In genomic region chr16:1614226-1615102, GRCh38 we compare ENCODE assay signal across 8 cellular contexts. TPM values are rescaled to one million over a fixed set of nuclear protein-coding genes. Genes with fewer than 3 reads are reported as not detected.
DNase-seq lines count a peak whose midpoint lies in the region; ATAC-seq and TF ChIP-seq lines count a peak whose summit lies in the region.

No MANE protein-coding gene starts in this region.

- TF ChIP-seq CTCF in BE2C (IDR thresholded peaks at IDR 0.05; ENCODE audit: low read depth, low read length) (no peak), HFF-Myc (IDR thresholded peaks at IDR 0.05; ENCODE audit: low read depth, low read length, missing control alignments) (no peak), osteoblast (IDR thresholded peaks at IDR 0.05; ENCODE audit: extremely low read depth, low read depth, low read length) (no peak)
- no peak for TF ChIP-seq CTCF in activated CD8-positive, alpha-beta T cell treated with anti-CD3 and anti-CD28 coated beads for 36 hours (IDR thresholded peaks at IDR 0.05)

- peaks cover 36% of the 10 kb centered on the region for H3K36me3 Mint-ChIP-seq in activated CD8-positive, alpha-beta T cell treated with anti-CD3 and anti-CD28 coated beads for 36 hours (ENCODE audit: low read depth)

- peaks cover 31% of the 10 kb centered on the region for H4K20me1 ChIP-seq in osteoblast (ENCODE audit: insufficient read depth, low read length)

- H3K27ac Mint-ChIP-seq in activated CD8-positive, alpha-beta T cell treated with anti-CD3 and anti-CD28 coated beads for 36 hours = no peak overlapping the region

- DNase-seq in BE2C (peak; percentile 32), HFF-Myc (ENCODE audit: extremely low read depth, low read depth) (no peak), fibroblast of peridontal ligament (ENCODE audit: extremely low read depth) (peak; percentile 23), osteoblast (ENCODE audit: insufficient read length, low spot score, missing footprints) (peak; percentile 98), DMS153 (lab: John Stamatoyannopoulos, UW) (no peak), inferior parietal cortex (ENCODE audit: extremely low spot score) (no peak)
- peak; percentile 30 for DNase-seq in activated CD8-positive, alpha-beta T cell treated with anti-CD3 and anti-CD28 coated beads for 36 hours

- intact Hi-C loops in activated CD8-positive, alpha-beta T cell treated with anti-CD3 and anti-CD28 coated beads for 36 hours (cut with micrococcal nuclease) = no loop called here

- H3K9me3 ChIP-seq in BE2C (no peaks in the 10 kb centered on the region), osteoblast (ENCODE audit: low read depth, low read length) (no peaks in the 10 kb centered on the region)

- H3K4me2 ChIP-seq in osteoblast (ENCODE audit: insufficient read depth, low read length) = peak overlapping the region; percentile 90

- peak overlapping the region; percentile 27 for H3K27ac ChIP-seq in osteoblast (ENCODE audit: low read depth, low read length)

- H3K4me3 Mint-ChIP-seq in activated CD8-positive, alpha-beta T cell treated with anti-CD3 and anti-CD28 coated beads for 36 hours = peak overlapping the region; percentile 76

- H3K4me1 Mint-ChIP-seq in activated CD8-positive, alpha-beta T cell treated with anti-CD3 and anti-CD28 coated beads for 36 hours (ENCODE audit: low read depth) = peaks cover 27% of the 10 kb centered on the region

- H3K4me1 ChIP-seq in BE2C (no peaks in the 10 kb centered on the region; the same call in 1 of the 2 replicates), osteoblast (ENCODE audit: insufficient read depth, low read length) (peaks cover 40% of the 10 kb centered on the region)

- H3K4me3 ChIP-seq in BE2C (ENCODE audit: low read depth, low read length) (peak overlapping the region; percentile 57), HFF-Myc (replicated peaks; ENCODE audit: low read depth, low read length) (peak overlapping the region; percentile 72), osteoblast (ENCODE audit: insufficient read depth, low read length) (peak overlapping the region; percentile 86)

- CTCF ChIA-PET in activated CD8-positive, alpha-beta T cell treated with anti-CD3 and anti-CD28 coated beads for 36 hours (lab: Charles Lee) = no interaction called here

- no peaks in the 10 kb centered on the region for H3K9me3 Mint-ChIP-seq in activated CD8-positive, alpha-beta T cell treated with anti-CD3 and anti-CD28 coated beads for 36 hours

- H3K27me3 ChIP-seq in BE2C (peaks cover 11% of the 10 kb centered on the region; the same call in 1 of the 2 replicates), osteoblast (ENCODE audit: insufficient read depth, low read length) (no peaks in the 10 kb centered on the region)

- peaks cover 17% of the 10 kb centered on the region for H3K36me3 ChIP-seq in BE2C
- peaks cover 31% of the 10 kb centered on the region for H3K36me3 ChIP-seq in osteoblast (ENCODE audit: insufficient read depth, low read length)

- H2AFZ ChIP-seq in osteoblast (ENCODE audit: low read length) = no peak overlapping the region

- peaks cover 70% of the 10 kb centered on the region for H3K79me2 ChIP-seq in osteoblast (ENCODE audit: insufficient read depth, low read length)

- H3K27me3 Mint-ChIP-seq in activated CD8-positive, alpha-beta T cell treated with anti-CD3 and anti-CD28 coated beads for 36 hours = peaks cover 10% of the 10 kb centered on the region

- POLR2A ChIA-PET in activated CD8-positive, alpha-beta T cell treated with anti-CD3 and anti-CD28 coated beads for 36 hours (lab: Charles Lee) = interaction anchor here (0.6 kb wide), 1 partner anchor 50 kb away, joined by 3 read pairs; no protein-coding TSS in a partner anchor

- no peak for ATAC-seq in activated CD8-positive, alpha-beta T cell treated with anti-CD3 and anti-CD28 coated beads for 36 hours
- ATAC-seq in GM19467 (IDR thresholded peaks at IDR 0.05; ENCODE audit: unreplicated experiment) = no peak

RNA-seq across cellular contexts. Expression of gene CRAMP1, which starts 2.3 kb away (rescaled TPM):
- 23.8 TPM for polyA plus RNA-seq in BE2C (2012; ENCODE audit: insufficient read depth, insufficient read length, low read depth)
- total RNA-seq in activated CD8-positive, alpha-beta T cell treated with anti-CD3 and anti-CD28 coated beads for 36 hours = 10 to 100 TPM; 15.1 to 15.7 TPM
- 9.7 and 11.2 TPM in 2 replicates for total RNA-seq in osteoblast

RNA-seq across cellular contexts. Expression of gene IFT140, which starts 2.6 kb away (rescaled TPM):
- polyA plus RNA-seq in BE2C (2012; ENCODE audit: insufficient read depth, insufficient read length, low read depth) = 7.8 TPM
- total RNA-seq in activated CD8-positive, alpha-beta T cell treated with anti-CD3 and anti-CD28 coated beads for 36 hours = 10 to 100 TPM; 12.0 to 12.1 TPM
- 37.1 and 38.0 TPM in 2 replicates for total RNA-seq in osteoblast

Comparison
In these comparisons a context has a peak if more than half of its experiments do, and no peak if none do; other contexts are left out.
1. DNase-seq: peak in BE2C (single experiment), activated CD8-positive, alpha-beta T cell treated with anti-CD3 and anti-CD28 coated beads for 36 hours (single experiment), fibroblast of peridontal ligament (single experiment) and osteoblast (single experiment); none in HFF-Myc (single experiment), DMS153 (single experiment) and inferior parietal cortex (single experiment).
2. Peak in every context shown above with its lines, with median percentiles within 50 percentile points of each other: H3K4me3 ChIP-seq.